Comparison of ENCODE assay signal across 8 cellular contexts in the genomic region with DNA sequence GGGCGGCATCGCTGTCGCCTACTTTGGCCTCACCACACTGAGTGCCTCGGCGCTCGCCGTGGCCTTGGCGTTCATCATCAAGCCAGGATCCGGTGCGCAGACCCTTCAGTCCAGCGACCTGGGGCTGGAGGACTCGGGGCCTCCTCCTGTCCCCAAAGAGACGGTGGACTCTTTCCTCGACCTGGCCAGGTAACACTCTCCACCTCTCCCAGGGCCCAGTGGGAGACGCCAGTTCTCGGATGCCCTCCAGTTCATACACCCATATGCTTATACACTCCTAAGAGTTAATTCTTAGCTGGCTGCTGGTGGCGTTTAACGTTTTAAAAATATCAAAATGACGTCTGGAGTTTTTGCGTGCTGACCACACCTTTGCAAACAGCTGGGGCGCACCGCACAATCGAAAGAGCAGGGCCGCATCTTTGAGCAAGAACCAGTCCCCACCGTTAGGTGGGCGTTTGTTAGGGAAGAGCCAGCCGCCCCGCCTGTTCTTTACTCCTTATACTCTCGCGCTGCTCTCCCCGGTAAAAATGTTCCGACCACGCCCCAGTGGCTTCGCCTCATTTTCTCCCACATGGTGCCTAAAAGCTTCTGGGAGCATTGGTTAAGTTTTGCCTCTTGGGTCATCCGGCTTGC. TPM values are rescaled to one million over a fixed set of nuclear protein-coding genes. Genes with fewer than 3 reads are reported as not detected.
A peak's percentile ranks its signal among the peaks of the same experiment; 100 is the strongest.
DNase-seq lines count a peak whose midpoint lies in the region; ATAC-seq and TF ChIP-seq lines count a peak whose summit lies in the region.

No MANE protein-coding gene starts in this region.

- H3K9me3 ChIP-seq in OCI-LY1 (ENCODE audit: low read length) = no peaks in the 10 kb centered on the region
- H3K9me3 ChIP-seq in ectodermal cell (ENCODE audit: control insufficient read depth, low read length) = no peaks in the 10 kb centered on the region
- H3K9me3 ChIP-seq in neural cell (ENCODE audit: low read length) = no peaks in the 10 kb centered on the region

- TF ChIP-seq EP300 in neural cell (conservative IDR thresholded peaks at IDR 0.05; ENCODE audit: poor library complexity, severe bottlenecking) = no peak

- ATAC-seq in GM18502 (IDR thresholded peaks at IDR 0.05; ENCODE audit: poor library complexity, unreplicated experiment) (no peak), GM18867 (IDR thresholded peaks at IDR 0.05; ENCODE audit: unreplicated experiment) (no peak)

- H3K4me3 ChIP-seq in ACC112 (ENCODE audit: low read depth, low read length) (peak overlapping the region; percentile 88), GM08714 (ENCODE audit: low read length) (peak overlapping the region; percentile 98), OCI-LY1 (ENCODE audit: low read depth, low read length, poor library complexity, severe bottlenecking) (peak overlapping the region; percentile 98), ectodermal cell (ENCODE audit: insufficient read depth, low read depth, low read length) (peak overlapping the region; percentile 46), neural cell (ENCODE audit: low read length) (peak overlapping the region; percentile 96)

- peak overlapping the region; percentile 87 for H3K4me2 ChIP-seq in OCI-LY1 (ENCODE audit: low read length)
- H3K4me2 ChIP-seq in neural cell (ENCODE audit: low read length) = peak overlapping the region; percentile 98

- 0 out of 2 replicates have a peak, but pooled peaks cover 7% of the 10 kb centered on the region for H3F3A ChIP-seq in OCI-LY1 (ENCODE audit: insufficient read depth, low read length)
- H3F3A ChIP-seq in neural cell (ENCODE audit: insufficient read depth, low read length, poor library complexity, severe bottlenecking) = no peaks in the 10 kb centered on the region

- H4K20me1 ChIP-seq in OCI-LY1 (ENCODE audit: insufficient read depth, low read length) (no peaks in the 10 kb centered on the region), neural cell (ENCODE audit: insufficient read depth) (no peaks in the 10 kb centered on the region)

- no peak for DNase-seq in NCI-H774 (lab: John Stamatoyannopoulos, UW)

- no peak for TF ChIP-seq RAD21 in neural cell (conservative IDR thresholded peaks at IDR 0.05)

- H3K27me3 ChIP-seq in ACC112 (ENCODE audit: insufficient read depth, low read length) (peaks cover 14% of the 10 kb centered on the region; the same call in 1 of the 2 replicates), OCI-LY1 (ENCODE audit: insufficient read depth, low read length) (no peaks in the 10 kb centered on the region), ectodermal cell (ENCODE audit: control insufficient read depth, insufficient read depth, low read length, poor library complexity, severe bottlenecking) (peaks cover 38% of the 10 kb centered on the region), neural cell (ENCODE audit: insufficient read depth, low read depth, low read length) (no peaks in the 10 kb centered on the region)

- 21 to 24% methylated on average over 35 of the region's 35 CpGs for WGBS in ectodermal cell, 2 experiments

- H2AFZ ChIP-seq in ACC112 (ENCODE audit: low read length, unreplicated experiment) = peak overlapping the region; percentile 74
- no peak overlapping the region for H2AFZ ChIP-seq in OCI-LY1 (ENCODE audit: low read length)
- no peak overlapping the region for H2AFZ ChIP-seq in neural cell (ENCODE audit: low read depth, low read length)

- no peaks in the 10 kb centered on the region for H3K9me2 ChIP-seq in OCI-LY1 (ENCODE audit: low read depth, low read length)
- H3K9me2 ChIP-seq in neural cell (ENCODE audit: insufficient read depth, low read length) = no peaks in the 10 kb centered on the region

- TF ChIP-seq CTCF in OCI-LY1 (IDR thresholded peaks at IDR 0.05; ENCODE audit: low read length) (no peak), neural cell (IDR thresholded peaks at IDR 0.05; ENCODE audit: poor library complexity, severe bottlenecking) (no peak)

- H3K36me3 ChIP-seq in ACC112 (ENCODE audit: insufficient read depth, low read length) (no peaks in the 10 kb centered on the region), OCI-LY1 (ENCODE audit: insufficient read depth, low read length) (peaks cover 30% of the 10 kb centered on the region), ectodermal cell (ENCODE audit: control insufficient read depth, insufficient read depth, low read length) (no peaks in the 10 kb centered on the region), neural cell (ENCODE audit: insufficient read depth, low read length) (no peaks in the 10 kb centered on the region)

- H3K4me1 ChIP-seq in ACC112 (ENCODE audit: control insufficient read depth, insufficient read depth, low read length, unreplicated experiment) (peaks cover 9% of the 10 kb centered on the region), OCI-LY1 (ENCODE audit: insufficient read depth, low read length, severe bottlenecking) (peaks cover 65% of the 10 kb centered on the region), ectodermal cell (ENCODE audit: control insufficient read depth, insufficient read depth, low read length) (peaks cover 5% of the 10 kb centered on the region)

- peak overlapping the region; percentile 95 for H3K9ac ChIP-seq in OCI-LY1 (ENCODE audit: low read length)
- H3K9ac ChIP-seq in neural cell (ENCODE audit: low read length) = peak overlapping the region; percentile 97

- H3K27ac ChIP-seq in ACC112 (ENCODE audit: low read depth, low read length) (no peak overlapping the region), OCI-LY1 (ENCODE audit: low read depth, low read length, poor library complexity, severe bottlenecking) (peak overlapping the region; percentile 66), ectodermal cell (ENCODE audit: insufficient read depth, low read depth, low read length, poor library complexity, severe bottlenecking) (no peak overlapping the region), neural cell (ENCODE audit: low read length) (peak overlapping the region; percentile 95)

- H3K79me2 ChIP-seq in ACC112 (ENCODE audit: control insufficient read depth, insufficient read depth, low read length, unreplicated experiment) = no peaks in the 10 kb centered on the region
- peaks cover 54% of the 10 kb centered on the region for H3K79me2 ChIP-seq in OCI-LY1 (ENCODE audit: insufficient read depth, low read length)
- H3K79me2 ChIP-seq in neural cell (replicated peaks; ENCODE audit: insufficient read depth, low read length) = peaks cover 34% of the 10 kb centered on the region

TF ChIP-seq in neural cell, 6 proteins besides CTCF, POLR2A, EP300 and RAD21:
- TF ChIP-seq TAF1 (IDR thresholded peaks at IDR 0.05; ENCODE audit: low read depth) = no peak
- TF ChIP-seq SMC3 (conservative IDR thresholded peaks at IDR 0.05; ENCODE audit: poor library complexity) = no peak
- TF ChIP-seq POLR2AphosphoS5 (IDR thresholded peaks at IDR 0.05) = no peak
- TF ChIP-seq, protein P1, sequence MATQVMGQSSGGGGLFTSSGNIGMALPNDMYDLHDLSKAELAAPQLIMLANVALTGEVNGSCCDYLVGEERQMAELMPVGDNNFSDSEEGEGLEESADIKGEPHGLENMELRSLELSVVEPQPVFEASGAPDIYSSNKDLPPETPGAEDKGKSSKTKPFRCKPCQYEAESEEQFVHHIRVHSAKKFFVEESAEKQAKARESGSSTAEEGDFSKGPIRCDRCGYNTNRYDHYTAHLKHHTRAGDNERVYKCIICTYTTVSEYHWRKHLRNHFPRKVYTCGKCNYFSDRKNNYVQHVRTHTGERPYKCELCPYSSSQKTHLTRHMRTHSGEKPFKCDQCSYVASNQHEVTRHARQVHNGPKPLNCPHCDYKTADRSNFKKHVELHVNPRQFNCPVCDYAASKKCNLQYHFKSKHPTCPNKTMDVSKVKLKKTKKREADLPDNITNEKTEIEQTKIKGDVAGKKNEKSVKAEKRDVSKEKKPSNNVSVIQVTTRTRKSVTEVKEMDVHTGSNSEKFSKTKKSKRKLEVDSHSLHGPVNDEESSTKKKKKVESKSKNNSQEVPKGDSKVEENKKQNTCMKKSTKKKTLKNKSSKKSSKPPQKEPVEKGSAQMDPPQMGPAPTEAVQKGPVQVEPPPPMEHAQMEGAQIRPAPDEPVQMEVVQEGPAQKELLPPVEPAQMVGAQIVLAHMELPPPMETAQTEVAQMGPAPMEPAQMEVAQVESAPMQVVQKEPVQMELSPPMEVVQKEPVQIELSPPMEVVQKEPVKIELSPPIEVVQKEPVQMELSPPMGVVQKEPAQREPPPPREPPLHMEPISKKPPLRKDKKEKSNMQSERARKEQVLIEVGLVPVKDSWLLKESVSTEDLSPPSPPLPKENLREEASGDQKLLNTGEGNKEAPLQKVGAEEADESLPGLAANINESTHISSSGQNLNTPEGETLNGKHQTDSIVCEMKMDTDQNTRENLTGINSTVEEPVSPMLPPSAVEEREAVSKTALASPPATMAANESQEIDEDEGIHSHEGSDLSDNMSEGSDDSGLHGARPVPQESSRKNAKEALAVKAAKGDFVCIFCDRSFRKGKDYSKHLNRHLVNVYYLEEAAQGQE (IDR thresholded peaks at IDR 0.05; ENCODE audit: borderline replicate concordance) = no peak
TF ChIP-seq in neural cell: peak in this region for 0.

RNA-seq across cellular contexts. Expression of a gene that starts 0.9 kb away (rescaled TPM):
- polyA plus RNA-seq in ectodermal cell (2013, experiment 1 of 4) = 4.2 TPM
- polyA plus RNA-seq in ectodermal cell (2013, experiment 2 of 4) = 5.6 TPM
- polyA plus RNA-seq in ectodermal cell (2013, experiment 3 of 4) = 2.7 TPM
- 2.7 TPM for polyA plus RNA-seq in ectodermal cell (2013, experiment 4 of 4)
- polyA plus RNA-seq in neural cell = 33.8 and 38.0 TPM in 2 replicates
- 65.0 and 65.2 TPM in 2 replicates for polyA minus RNA-seq in neural cell

Comparison
In these comparisons a context has a peak if more than half of its experiments do, and no peak if none do; other contexts are left out.
1. H3K27ac ChIP-seq: peak in OCI-LY1 (single experiment) and neural cell (single experiment); none in ACC112 (single experiment) and ectodermal cell (single experiment).
2. H3K4me3 ChIP-seq: peak in every context shown above with its lines; median percentile 98 in GM08714; 98 in OCI-LY1; 96 in neural cell; 88 in ACC112; 46 in ectodermal cell.